7 cellular contexts compared by ENCODE assay signal in genomic region chr5:1792842-1793266, GRCh38. TPM values are rescaled to one million over a fixed set of nuclear protein-coding genes. Genes with fewer than 3 reads are reported as not detected.
DNase-seq lines count a peak whose midpoint lies in the region; ATAC-seq and TF ChIP-seq lines count a peak whose summit lies in the region.

No MANE protein-coding gene starts in this region.

- no peaks in the 10 kb centered on the region for H3K27me3 ChIP-seq in suprapubic skin

- TF ChIP-seq CTCF in mucosa of descending colon (IDR thresholded peaks at IDR 0.05) (no peak), suprapubic skin (IDR thresholded peaks at IDR 0.05) (no peak)

- DNase-seq in GM19238 (ENCODE audit: insufficient read length, low spot score) = peak; percentile 79
- DNase-seq in SIG-M5 treated with dmso at 0.1 percent for 504 hours (lab: John Stamatoyannopoulos, UW; ENCODE audit: unreplicated experiment) = peak; percentile 96
- DNase-seq in activated gamma-delta T cell treated with anti-CD3 and anti-CD28 coated beads, Interleukin-2, amount 50 U/mL, for 16 hours (ENCODE audit: low read depth) = peak; percentile 71
- peak in 1 of 3 donors; percentile 59 for DNase-seq in mucosa of descending colon
- peak; percentile 34 to 48 for DNase-seq in suprapubic skin (ENCODE audit: low spot score in 2 of 2)
- no peak for DNase-seq in cortex of kidney (lab: John Stamatoyannopoulos, UW)

- H3K36me3 ChIP-seq in mucosa of descending colon (ENCODE audit: low read depth) = no peaks in the 10 kb centered on the region
- H3K36me3 ChIP-seq in suprapubic skin = peaks cover 18% of the 10 kb centered on the region

- TF ChIP-seq POLR2A in suprapubic skin (IDR thresholded peaks at IDR 0.05) = no peak

- H3K4me1 ChIP-seq in mucosa of descending colon (ENCODE audit: low read depth) (no peaks in the 10 kb centered on the region), suprapubic skin (peaks cover 5% of the 10 kb centered on the region)

- intact Hi-C loops in mucosa of descending colon (cut with DNase I, micrococcal nuclease) = no loop called here

- ATAC-seq in HG03095 (IDR thresholded peaks at IDR 0.05; ENCODE audit: unreplicated experiment) (peak; percentile 96), mucosa of descending colon (peak; percentile 80)

- H3K9me3 ChIP-seq in mucosa of descending colon (no peaks in the 10 kb centered on the region), suprapubic skin (no peaks in the 10 kb centered on the region)

- no peak for TF ChIP-seq EP300 in suprapubic skin (IDR thresholded peaks at IDR 0.05)

- WGBS in suprapubic skin = 65% methylated on average over 8 of the region's 8 CpGs

- H3K4me3 ChIP-seq in mucosa of descending colon (no peak overlapping the region), suprapubic skin (no peak overlapping the region)

- no peak overlapping the region for H3K27ac ChIP-seq in suprapubic skin

RNA-seq across cellular contexts. Expression of gene MRPL36, which starts 6.8 kb away (rescaled TPM):
- 10 to 100 TPM; 26.3 to 41.4 (median 28.6) TPM for total RNA-seq in mucosa of descending colon
- total RNA-seq in suprapubic skin = 10 to 100 TPM; 13.7 to 62.5 (median 41.2) TPM

RNA-seq across cellular contexts. Expression of gene NDUFS6, which starts 8.4 kb away (rescaled TPM):
- total RNA-seq in mucosa of descending colon (10 to 100 TPM; 38.7 to 43.5 (median 39.3) TPM), suprapubic skin (10 to 100 TPM; 38.9 to 64.5 (median 51.2) TPM)
